1 cellular context compared by ENCODE assay signal in the genomic region with DNA sequence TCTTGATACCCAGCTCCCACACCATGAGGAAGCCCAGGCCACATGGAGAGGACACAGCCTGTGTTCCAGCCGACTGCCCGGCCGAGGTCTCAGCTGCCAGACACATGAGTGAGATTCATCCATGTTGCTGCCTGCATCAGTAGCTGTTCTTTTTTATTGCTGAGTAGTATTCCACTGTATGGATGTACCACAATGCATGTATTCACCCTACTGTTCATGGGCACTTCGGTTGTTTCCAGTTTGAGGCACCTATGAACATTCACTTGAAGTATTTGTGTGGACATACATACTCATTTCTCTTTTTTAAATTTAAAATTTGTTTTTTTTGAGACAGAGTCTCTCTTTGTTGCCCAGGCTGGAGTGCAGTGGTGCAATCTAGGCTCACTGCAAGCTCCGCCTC.
A peak's percentile ranks its signal among the peaks of the same experiment; 100 is the strongest.
TF ChIP-seq lines count a peak whose summit lies in the region.

No MANE protein-coding gene starts in this region.

TF ChIP-seq in K562, 482 proteins besides CTCF, POLR2A, EP300 and RAD21:
- TF ChIP-seq ZNF146 (CRISPR knock-in tag; IDR thresholded peaks at IDR 0.05; ENCODE audit: unreplicated experiment) (peak; percentile 95), RBM25 (IDR thresholded peaks at IDR 0.05; ENCODE audit: low read depth, low read length, severe bottlenecking) (peak; percentile 79), CBX3 (IDR thresholded peaks at IDR 0.05; ENCODE audit: borderline replicate concordance in 1 of 2, low read length in 2 of 2) (peak in 1 of 2 experiments; percentile 64; a peak in 1 of 3 replicates)
